ENCODE assay signal across 8 cellular contexts in the genomic region with DNA sequence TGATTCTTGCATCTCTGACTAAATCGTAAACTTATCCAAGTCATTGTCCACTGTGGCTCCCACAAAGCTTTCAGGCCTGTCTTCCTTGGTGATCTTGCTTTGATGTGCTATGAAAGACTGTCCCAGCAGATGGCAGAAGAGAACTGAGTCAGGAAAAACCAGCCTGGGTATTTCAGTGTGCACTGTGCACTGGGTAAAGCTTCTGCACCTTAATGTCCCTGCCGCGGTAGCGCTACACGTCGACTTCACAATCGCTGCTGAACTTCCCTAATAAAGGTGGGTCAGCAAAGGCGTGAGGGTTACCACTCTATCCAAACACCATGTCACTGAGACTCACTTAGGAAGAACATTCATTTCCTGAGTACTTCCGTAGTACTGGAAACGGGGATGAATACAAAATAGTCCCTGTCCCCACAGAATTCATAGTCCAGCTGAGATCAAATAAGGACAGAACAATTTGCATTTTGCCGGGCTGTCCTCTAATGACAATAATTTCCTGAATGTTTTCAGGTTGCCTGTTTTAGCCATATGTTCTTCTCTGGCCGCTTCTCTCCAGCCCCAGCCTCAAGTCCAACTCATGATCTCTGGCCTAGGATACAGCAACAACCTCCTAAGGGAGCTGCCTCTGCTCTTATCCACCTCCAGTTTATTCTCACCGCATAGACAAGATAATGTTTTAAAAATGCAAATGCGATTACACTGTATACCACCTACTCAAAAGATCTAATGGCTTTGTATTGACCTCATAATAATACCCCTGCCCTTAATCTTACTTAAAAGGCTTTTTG.
DNase-seq lines count a peak whose midpoint lies in the region; ATAC-seq, FAIRE-seq and TF ChIP-seq lines count a peak whose summit lies in the region.

No MANE protein-coding gene starts in this region.

- H3K9ac ChIP-seq in keratinocyte (ENCODE audit: control insufficient read depth, extremely low read depth, insufficient read depth, low read length), result no peak overlapping the region

- ATAC-seq in A549 (peak; percentile 98), GM18502 (IDR thresholded peaks at IDR 0.05; ENCODE audit: poor library complexity, unreplicated experiment) (peak; percentile 93), HG02943 (IDR thresholded peaks at IDR 0.05; ENCODE audit: low read depth, unreplicated experiment) (peak; percentile 89)

- in situ Hi-C loops in T47D (cut with HindIII; ENCODE audit: low pct_unique_long_range_greater_than_20kb, low sequenced_read_pairs), result no loop called here

- DNase-seq in A549 (ENCODE audit: low read depth in 1 of 2, low spot score in 1 of 2) (peak; percentile 86 to 90), NCI-H2029 treated with DMSO at 0.1 percent for 48 hours (lab: John Stamatoyannopoulos, UW) (peak; percentile 15), UCSD-AML1 (lab: John Stamatoyannopoulos, UW; ENCODE audit: unreplicated experiment) (peak; percentile 46), T47D (ENCODE audit: low read depth in 1 of 2, low spot score in 1 of 2) (peak; percentile 61 to 87), keratinocyte (ENCODE audit: low read depth, low spot score) (no peak)
- peak; percentile 31 to 66 for DNase-seq in stimulated activated CD4-positive, alpha-beta T cell treated with anti-CD3 and anti-CD28 coated beads, Interleukin-15, amount 100 ng/mL, for 48 hours (ENCODE audit: low read depth in 2 of 2)

- no peak overlapping the region for H3K4me3 ChIP-seq in A549
- H3K4me3 ChIP-seq in keratinocyte (ENCODE audit: control insufficient read depth in 2 of 3, extremely low read depth in 1 of 3, insufficient read depth in 2 of 3, low read depth in 1 of 3, low read length in 3 of 3), result no peak overlapping the region

- no peak for TF ChIP-seq POLR2A in A549 (IDR thresholded peaks at IDR 0.05; ENCODE audit: low read length)

- POLR2A ChIA-PET in A549 (lab: Yijun Ruan, JAX), result interaction anchor here (1.0 kb wide), 1 partner anchor 84 kb away, joined by 11 read pairs; the partner anchor contains the start of gene AKAP13

- peak; percentile 98 for TF ChIP-seq CTCF in A549 (IDR thresholded peaks at IDR 0.05)
- TF ChIP-seq CTCF in keratinocyte (optimal IDR thresholded peaks at IDR 0.05 in 1 of 3, IDR thresholded peaks at IDR 0.05 in 1 of 3, conservative IDR thresholded peaks at IDR 0.05 in 1 of 3; ENCODE audit: extremely low read depth in 1 of 3, insufficient read depth in 2 of 3, low read length in 3 of 3), result peak; percentile 68 to 80 (median 73)

- H3K4me1 ChIP-seq in A549, result peaks cover 5% of the 10 kb centered on the region; the same call in 2 of the 3 replicates
- H3K4me1 ChIP-seq in keratinocyte (ENCODE audit: control insufficient read depth, extremely low read depth, insufficient read depth, low read length), result peaks cover 3% of the 10 kb centered on the region

- no peaks in the 10 kb centered on the region for H4K20me1 ChIP-seq in keratinocyte (ENCODE audit: control insufficient read depth, extremely low read depth, insufficient read depth, low read length)

- CTCF ChIA-PET in A549 (lab: Yijun Ruan, JAX), result interaction anchor here (0.6 to 7.0 kb wide), 95 partner anchors 8 to 838 kb away, joined by 3 to 147 read pairs (median 4); partner anchors contain the start of genes AKAP13, KLHL25 and NMB

- no peaks in the 10 kb centered on the region for H3K9me1 ChIP-seq in keratinocyte (ENCODE audit: control insufficient read depth, extremely low read depth, insufficient read depth, low read length)

- H3K27ac ChIP-seq in A549, result peak overlapping the region; percentile 53 to 60; a peak in 5 of 6 replicates
- H3K27ac ChIP-seq in keratinocyte (ENCODE audit: control insufficient read depth, insufficient read depth, low read length), result no peak overlapping the region

- H3K9me3 ChIP-seq in A549 (no peaks in the 10 kb centered on the region), keratinocyte (ENCODE audit: control insufficient read depth, low read depth, low read length) (no peaks in the 10 kb centered on the region)

- H3K36me3 ChIP-seq in keratinocyte (ENCODE audit: control insufficient read depth in 2 of 2, extremely low read depth in 1 of 2, insufficient read depth in 2 of 2, low read length in 2 of 2), result no peaks in the 10 kb centered on the region

- TF ChIP-seq EP300 in A549 (IDR thresholded peaks at IDR 0.05), result no peak

- peak; percentile 97 to 99 for TF ChIP-seq RAD21 in A549 (conservative IDR thresholded peaks at IDR 0.05 in 1 of 2, IDR thresholded peaks at IDR 0.05 in 1 of 2)

- FAIRE-seq in A549 (lab: Jason Lieb, UNC), result peak; percentile 97
- peak; percentile 94 for FAIRE-seq in keratinocyte (lab: Jason Lieb, UNC)

- H3K27me3 ChIP-seq in keratinocyte (ENCODE audit: control insufficient read depth, extremely low read depth, insufficient read depth, low read length), result no peaks in the 10 kb centered on the region

- H3K79me2 ChIP-seq in keratinocyte (ENCODE audit: control insufficient read depth, insufficient read depth, low read length), result no peaks in the 10 kb centered on the region

- peak overlapping the region; percentile 72 for H2AFZ ChIP-seq in keratinocyte (ENCODE audit: control insufficient read depth, low read length)

- peak overlapping the region; percentile 72 for H3K4me2 ChIP-seq in A549
- H3K4me2 ChIP-seq in keratinocyte (ENCODE audit: control insufficient read depth, extremely low read depth, insufficient read depth, low read depth, low read length), result peak overlapping the region; percentile 58

- 22% methylated on average over 14 of the region's 14 CpGs for WGBS in A549 (ENCODE audit: missing lambda C conversion rate)

- dilution Hi-C loops in keratinocyte (cut with MboI; ENCODE audit: extremely low pct_ligation_motif_present, low sequenced_read_pairs), result no loop called here

TF ChIP-seq in A549, 52 proteins besides CTCF, POLR2A, EP300 and RAD21:
- TF ChIP-seq MAFK (IDR thresholded peaks at IDR 0.05; ENCODE audit: partially characterized antibody), result peak; percentile 4
- TF ChIP-seq, protein P1, sequence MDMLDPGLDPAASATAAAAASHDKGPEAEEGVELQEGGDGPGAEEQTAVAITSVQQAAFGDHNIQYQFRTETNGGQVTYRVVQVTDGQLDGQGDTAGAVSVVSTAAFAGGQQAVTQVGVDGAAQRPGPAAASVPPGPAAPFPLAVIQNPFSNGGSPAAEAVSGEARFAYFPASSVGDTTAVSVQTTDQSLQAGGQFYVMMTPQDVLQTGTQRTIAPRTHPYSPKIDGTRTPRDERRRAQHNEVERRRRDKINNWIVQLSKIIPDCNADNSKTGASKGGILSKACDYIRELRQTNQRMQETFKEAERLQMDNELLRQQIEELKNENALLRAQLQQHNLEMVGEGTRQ (IDR thresholded peaks at IDR 0.05), result no peak
- TF ChIP-seq SMC3 (IDR thresholded peaks at IDR 0.05), result peak; percentile 96
